ENCODE assay signal across 22 cellular contexts in the genomic region with DNA sequence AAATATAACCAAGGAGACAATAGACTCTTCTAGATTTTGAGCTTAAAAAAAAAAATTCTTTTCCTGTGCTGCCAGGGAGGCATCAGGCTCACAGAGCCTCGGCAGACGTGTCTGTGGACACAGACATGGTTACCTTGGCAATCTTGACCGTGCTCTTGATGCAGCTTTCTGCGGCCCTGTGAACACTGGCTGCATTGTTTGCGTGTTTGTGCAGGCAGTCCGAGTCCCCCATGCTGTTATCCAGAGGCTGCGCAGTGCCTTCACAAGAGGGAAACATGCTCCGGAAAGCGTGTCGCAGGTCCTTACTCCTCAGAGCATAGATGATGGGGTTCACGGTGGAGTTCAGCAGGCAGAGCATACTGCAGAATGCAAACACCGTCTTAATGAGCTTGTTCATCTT. TPM values are rescaled to one million over a fixed set of nuclear protein-coding genes. Genes with fewer than 3 reads are reported as not detected.
"Had no signal": no experiment of that assay in that cellular context is flagged by ENCODE, and none has a peak within 500 bp of the region (broad histone marks: within the 10 kb centered on the region; RNA-seq: fewer than 3 reads in every experiment).

No MANE protein-coding gene starts in this region.

- H3K4me1 ChIP-seq: esophagus squamous epithelium, gastroesophageal sphincter, left ventricle myocardium inferior, stomach had no signal

- H3K36me3 Mint-ChIP-seq: naive thymus-derived CD4-positive, alpha-beta T cell had no signal

- H3K4me3 Mint-ChIP-seq: dendritic cell treated with granulocyte-macrophage colony-stimulating factor and Interleukin-4, amounts not matched to agents 40 ng/mL and 50 ng/mL, for 4 days; effector memory CD8-positive, alpha-beta T cell; naive thymus-derived CD4-positive, alpha-beta T cell; nephron progenitor cell had no signal

- H3K27me3 Mint-ChIP-seq: dendritic cell treated with granulocyte-macrophage colony-stimulating factor and Interleukin-4, amounts not matched to agents 40 ng/mL and 50 ng/mL, for 4 days had no signal

- H3K27me3 ChIP-seq: esophagus squamous epithelium, gastroesophageal sphincter, neutrophil, sigmoid colon, stomach had no signal

- H3K4me3 ChIP-seq: esophagus squamous epithelium, gastroesophageal sphincter, left ventricle myocardium inferior, lower lobe of right lung, sigmoid colon, skin epidermis, stomach, thoracic aorta had no signal

- H3K27ac ChIP-seq: esophagus squamous epithelium, gastroesophageal sphincter, left ventricle myocardium inferior, lower lobe of right lung, neutrophil, sigmoid colon, skin epidermis, stomach, thoracic aorta had no signal

- H3K9me3 ChIP-seq: esophagus squamous epithelium, gastroesophageal sphincter, left ventricle myocardium inferior, lower lobe of right lung, neutrophil, sigmoid colon, stomach, thoracic aorta had no signal

- H3K27ac Mint-ChIP-seq: dendritic cell treated with granulocyte-macrophage colony-stimulating factor and Interleukin-4, amounts not matched to agents 40 ng/mL and 50 ng/mL, for 4 days; effector memory CD8-positive, alpha-beta T cell; naive thymus-derived CD4-positive, alpha-beta T cell; nephron progenitor cell had no signal

- ATAC-seq: effector memory CD8-positive, alpha-beta T cell; gastroesophageal sphincter; left cardiac atrium; lower lobe of right lung; naive thymus-derived CD4-positive, alpha-beta T cell had no signal

- H3K36me3 ChIP-seq: esophagus squamous epithelium, gastroesophageal sphincter, left ventricle myocardium inferior, lower lobe of right lung, neutrophil, stomach, thoracic aorta had no signal

- DNase-seq: effector memory CD8-positive, alpha-beta T cell; esophagus squamous epithelium; foreskin fibroblast; kidney; left cardiac atrium; left ventricle myocardium inferior; lower lobe of right lung; mesendoderm; naive thymus-derived CD4-positive, alpha-beta T cell; nephron progenitor cell; sigmoid colon; stimulated activated CD4-positive, alpha-beta T cell treated with anti-CD3 and anti-CD28 coated beads, Interleukin-12 subunit alpha, Interleukin-12 subunit beta, amount 100 ng/mL, for 4 hours; stimulated activated naive CD4-positive, alpha-beta T cell; stomach; trophoblast cell had no signal

- H3K4me1 Mint-ChIP-seq: naive thymus-derived CD4-positive, alpha-beta T cell; nephron progenitor cell had no signal

- H3K9me3 Mint-ChIP-seq: dendritic cell treated with granulocyte-macrophage colony-stimulating factor and Interleukin-4, amounts not matched to agents 40 ng/mL and 50 ng/mL, for 4 days; effector memory CD8-positive, alpha-beta T cell; nephron progenitor cell had no signal

RNA-seq across cellular contexts. Expression of a gene that starts 22.4 kb away (rescaled TPM):
- total RNA-seq: naive thymus-derived CD4-positive, alpha-beta T cell; osteoblast; pulmonary artery endothelial cell had no signal
- polyA plus RNA-seq: naive thymus-derived CD4-positive, alpha-beta T cell had no signal
